5 cellular contexts compared by ENCODE assay signal in genomic region chr2:64079688-64080087, GRCh38.
DNase-seq lines count a peak whose midpoint lies in the region; ATAC-seq, FAIRE-seq and TF ChIP-seq lines count a peak whose summit lies in the region.
"Not testable (repeated sequence)": the region's sequence is repeated elsewhere in the genome, so short reads cannot be mapped to it uniquely, and the experiment has no call there.

No MANE protein-coding gene starts in this region.

- H3K79me1 ChIP-seq in mesendoderm (ENCODE audit: low read length), result not testable (repeated sequence)

- not testable (repeated sequence) for H3K27me3 Mint-ChIP-seq in Caco-2 (ENCODE audit: insufficient read depth, unreplicated experiment); endodermal cell (ENCODE audit: insufficient read depth)
- H3K27me3 Mint-ChIP-seq in T-helper 17 cell, result peaks cover 22% of the 10 kb centered on the region

- peak overlapping the region; percentile 80 for H3K18ac ChIP-seq in mesendoderm (ENCODE audit: low read length)

- not testable (repeated sequence) for BruUV-seq in Caco-2 (replicated peaks; lab: Mats Ljungman, UMichigan); K562 (replicated peaks; lab: Mats Ljungman, UMichigan)

- not testable (repeated sequence) for H3K79me2 ChIP-seq in K562 (ENCODE audit: control insufficient read depth, insufficient read depth, low read length); mesendoderm (ENCODE audit: control insufficient read depth, insufficient read depth, low read length)

- H3K9me3 ChIP-seq in Caco-2; T-helper 17 cell (ENCODE audit: control insufficient read depth, low read length, poor library complexity, severe bottlenecking); K562 (replicated peaks; ENCODE audit: control insufficient read depth, insufficient read depth, low read depth, low read length); endodermal cell (ENCODE audit: control insufficient read depth, low read length): not testable (repeated sequence)

- H3K4me3 ChIP-seq in Caco-2 (ENCODE audit: low read depth, low read length); K562; mesendoderm (ENCODE audit: low read length): not testable (repeated sequence)
- H3K4me3 ChIP-seq in endodermal cell (ENCODE audit: low read length), result peak overlapping the region; percentile 26

- H2AFZ ChIP-seq in K562 (ENCODE audit: low read depth, low read length), result peak overlapping the region; percentile 69

- peak overlapping the region; percentile 50 for H2BK5ac ChIP-seq in mesendoderm (ENCODE audit: low read length)

- TF ChIP-seq EP300 in K562 (IDR thresholded peaks at IDR 0.05; ENCODE audit: low read length), result not testable (repeated sequence)

- H3K23ac ChIP-seq in mesendoderm (ENCODE audit: low read length), result not testable (repeated sequence)

- not testable (repeated sequence) for H3K4me1 ChIP-seq in Caco-2; mesendoderm (ENCODE audit: control insufficient read depth, low read depth, low read length)
- peaks cover 7 to 25% of the 10 kb centered on the region in 2 experiments for H3K4me1 ChIP-seq in K562 (replicated peaks in 1 of 2; ENCODE audit: control insufficient read depth in 2 of 2, insufficient read depth in 2 of 2, low read length in 2 of 2)
- H3K4me1 ChIP-seq in endodermal cell (ENCODE audit: control insufficient read depth, insufficient read depth, low read length), result peaks cover 12% of the 10 kb centered on the region

- H3K36me3 ChIP-seq in Caco-2 (ENCODE audit: control insufficient read depth, insufficient read depth, low read length); K562 (ENCODE audit: control insufficient read depth, insufficient read depth, low read length); endodermal cell (ENCODE audit: control insufficient read depth, insufficient read depth, low read length); mesendoderm (ENCODE audit: control insufficient read depth, insufficient read depth, low read length): not testable (repeated sequence)

- not testable (repeated sequence) for H2BK15ac ChIP-seq in mesendoderm (replicated peaks; ENCODE audit: low read depth)

- peak overlapping the region; percentile 56 for H4K5ac ChIP-seq in mesendoderm (ENCODE audit: low read length)

- POLR2A ChIA-PET in Caco-2 (lab: Charles Lee), result not testable (repeated sequence)
- POLR2A ChIA-PET in K562 (lab: Yijun Ruan, JAX), result interaction anchor here (1.2 kb wide), 2 partner anchors 12 to 768 kb away, joined by 3 read pairs; no protein-coding TSS in a partner anchor

- H3K36me3 Mint-ChIP-seq in Caco-2 (ENCODE audit: insufficient read depth, unreplicated experiment), result peaks cover 19% of the 10 kb centered on the region
- not testable (repeated sequence) for H3K36me3 Mint-ChIP-seq in T-helper 17 cell (ENCODE audit: low read depth); endodermal cell (ENCODE audit: low read depth)

- H3K4me3 Mint-ChIP-seq in Caco-2 (ENCODE audit: unreplicated experiment); T-helper 17 cell; endodermal cell: not testable (repeated sequence)

- peak overlapping the region; percentile 2 for H3K4me2 ChIP-seq in K562 (ENCODE audit: insufficient read depth, low read length)
- not testable (repeated sequence) for H3K4me2 ChIP-seq in mesendoderm (ENCODE audit: low read length)

- not testable (repeated sequence) for H3K9ac ChIP-seq in K562 (ENCODE audit: insufficient read depth in 1 of 2, low read depth in 2 of 2, low read length in 2 of 2); endodermal cell (ENCODE audit: extremely low read depth, low read length, poor library complexity, severe bottlenecking); mesendoderm (ENCODE audit: low read length)

- not testable (repeated sequence) for TF ChIP-seq POLR2A in K562 (conservative IDR thresholded peaks at IDR 0.05)

- WGBS in K562 (ENCODE audit: insufficient coverage, low coverage, missing lambda C conversion rate), result 13% methylated on average over 5 of the region's 6 CpGs
- WGBS in endodermal cell (ENCODE audit: insufficient coverage in 1 of 2, insufficient read length in 1 of 2), 2 experiments, result 85 to 93% methylated on average over 4 to 6 of the region's 6 CpGs
- WGBS in mesendoderm (ENCODE audit: extremely low coverage, insufficient coverage, low lambda C conversion rate), result no CpG with 5 or more reads among the region's 6 CpGs

- H4K8ac ChIP-seq in mesendoderm (ENCODE audit: low read depth, low read length), result not testable (repeated sequence)

- CTCF ChIA-PET in Caco-2 (lab: Charles Lee); K562 (lab: Yijun Ruan, JAX; ENCODE audit: low intra/inter-chr PET ratio): not testable (repeated sequence)

- not testable (repeated sequence) for H2BK120ac ChIP-seq in mesendoderm (ENCODE audit: low read depth, low read length)

- in situ Hi-C loops in K562 (cut with MboI), result not testable (repeated sequence)

- H3K4me1 Mint-ChIP-seq in Caco-2 (ENCODE audit: low read depth, unreplicated experiment); T-helper 17 cell: not testable (repeated sequence)
- H3K4me1 Mint-ChIP-seq in endodermal cell, result peaks cover 35% of the 10 kb centered on the region

- TF ChIP-seq RAD21 in K562 (CRISPR knock-in tag; conservative IDR thresholded peaks at IDR 0.05 in 1 of 2, IDR thresholded peaks at IDR 0.05 in 1 of 2), result not testable (repeated sequence)

- H3K27me3 ChIP-seq in Caco-2 (replicated peaks; ENCODE audit: control insufficient read depth, insufficient read depth, low read length); K562 (ENCODE audit: control insufficient read depth in 2 of 2, insufficient read depth in 2 of 2, low read length in 2 of 2); endodermal cell (ENCODE audit: control insufficient read depth, insufficient read depth, low read length, poor library complexity, severe bottlenecking); mesendoderm (ENCODE audit: insufficient read depth, low read length, poor library complexity): not testable (repeated sequence)

- intact Hi-C loops in Caco-2 (cut with micrococcal nuclease; ENCODE audit: unreplicated experiment); K562 (cut with micrococcal nuclease): not testable (repeated sequence)

- H3K4ac ChIP-seq in mesendoderm (ENCODE audit: low read depth, low read length), result not testable (repeated sequence)

- TF ChIP-seq CTCF in Caco-2 (IDR thresholded peaks at IDR 0.05; ENCODE audit: insufficient read depth in 1 of 2, low read depth in 1 of 2, low read length in 1 of 2, severe bottlenecking in 1 of 2, unreplicated experiment in 1 of 2); K562 (IDR thresholded peaks at IDR 0.05 in 2 of 3, conservative IDR thresholded peaks at IDR 0.05 in 1 of 3; ENCODE audit: insufficient read depth in 2 of 3, low read depth in 1 of 3, low read length in 3 of 3); endodermal cell (conservative IDR thresholded peaks at IDR 0.05): not testable (repeated sequence)

- not testable (repeated sequence) for DNase-seq in Caco-2, T-helper 17 cell, endodermal cell, mesendoderm
- DNase-seq in K562 (ENCODE audit: extremely low read depth in 1 of 4, low spot score in 3 of 4), result peak in 1 of 4 experiments; percentile 29

- peak overlapping the region; percentile 65 for H2AK5ac ChIP-seq in mesendoderm (ENCODE audit: low read length)

- H3K9me3 Mint-ChIP-seq in Caco-2 (ENCODE audit: unreplicated experiment), result peaks cover 11% of the 10 kb centered on the region
- H3K9me3 Mint-ChIP-seq in endodermal cell, result not testable (repeated sequence)

- not testable (repeated sequence) for FAIRE-seq in K562 (lab: Jason Lieb, UNC)

- not testable (repeated sequence) for H3K9me1 ChIP-seq in K562 (ENCODE audit: control insufficient read depth, insufficient read depth, low read length)

- H3K56ac ChIP-seq in mesendoderm (ENCODE audit: low read length), result not testable (repeated sequence)

- H3K27ac Mint-ChIP-seq in Caco-2 (ENCODE audit: unreplicated experiment) (peak overlapping the region; percentile 6), T-helper 17 cell (peak overlapping the region; percentile 27), endodermal cell (peak overlapping the region; percentile 36)

- not testable (repeated sequence) for ATAC-seq in T-helper 17 cell
- peak; percentile 63 for ATAC-seq in K562

- peak overlapping the region; percentile 21; the same call in 2 of the 3 replicates for H3K27ac ChIP-seq in K562 (ENCODE audit: extremely low read depth, low read depth, low read length)
- H3K27ac ChIP-seq in endodermal cell (ENCODE audit: low read depth, low read length); mesendoderm (ENCODE audit: low read depth, low read length): not testable (repeated sequence)

- not testable (repeated sequence) for H4K20me1 ChIP-seq in K562 (replicated peaks; ENCODE audit: control insufficient read depth, insufficient read depth, low read length)

TF ChIP-seq in K562, 482 proteins besides CTCF, POLR2A, EP300 and RAD21 (continues in another document):
- TF ChIP-seq CREB3 (tag; conservative IDR thresholded peaks at IDR 0.05; ENCODE audit: low read depth), result 0 out of 2 replicates have a peak, but pooled peaks have one; percentile 30
- TF ChIP-seq ZNF311 (CRISPR knock-in tag; IDR thresholded peaks at IDR 0.05), result 0 out of 2 replicates have a peak, but pooled peaks have one; percentile 21
